Comparison of ENCODE assay signal across 1 cellular context in genomic region chr22:22418163-22418549, GRCh38.
TF ChIP-seq lines count a peak whose summit lies in the region.

No MANE protein-coding gene starts in this region.

TF ChIP-seq in K562, 482 proteins besides CTCF, POLR2A, EP300 and RAD21 (continued from another document):
- TF ChIP-seq ZBTB34 (CRISPR knock-in tag; IDR thresholded peaks at IDR 0.05) (no peak), ZNF511 (CRISPR knock-in tag; IDR thresholded peaks at IDR 0.05) (no peak), RERE (CRISPR knock-in tag; IDR thresholded peaks at IDR 0.05; ENCODE audit: borderline replicate concordance) (no peak), CTCFL (IDR thresholded peaks at IDR 0.05; ENCODE audit: borderline replicate concordance, insufficient read depth, low read depth, low read length, poor library complexity, severe bottlenecking) (no peak), NFE2L1 (tag; IDR thresholded peaks at IDR 0.05; ENCODE audit: borderline replicate concordance, low read depth) (no peak), XRCC3 (IDR thresholded peaks at IDR 0.05) (no peak), ZBTB12 (CRISPR knock-in tag; IDR thresholded peaks at IDR 0.05) (0 out of 2 replicates have a peak, but pooled peaks have one; percentile 48), MTF1 (CRISPR knock-in tag; IDR thresholded peaks at IDR 0.05; ENCODE audit: borderline replicate concordance) (no peak), SRSF3 (IDR thresholded peaks at IDR 0.05; ENCODE audit: insufficient read depth, low read length) (no peak), TBL1XR1 (IDR thresholded peaks at IDR 0.05; ENCODE audit: low read length in 2 of 2) (no peak), GTF3C2 (IDR thresholded peaks at IDR 0.05; ENCODE audit: borderline replicate concordance, extremely low read depth, insufficient read length) (no peak), BACH1 (tag; IDR thresholded peaks at IDR 0.05) (no peak), FOXP1 (CRISPR knock-in tag; IDR thresholded peaks at IDR 0.05) (no peak), ZNF354B (CRISPR knock-in tag; IDR thresholded peaks at IDR 0.05) (0 out of 2 replicates have a peak, but pooled peaks have one; percentile 30)
TF ChIP-seq in K562: peak in this region for 11.
